ENCODE assay signal across 1 cellular context in the genomic region with DNA sequence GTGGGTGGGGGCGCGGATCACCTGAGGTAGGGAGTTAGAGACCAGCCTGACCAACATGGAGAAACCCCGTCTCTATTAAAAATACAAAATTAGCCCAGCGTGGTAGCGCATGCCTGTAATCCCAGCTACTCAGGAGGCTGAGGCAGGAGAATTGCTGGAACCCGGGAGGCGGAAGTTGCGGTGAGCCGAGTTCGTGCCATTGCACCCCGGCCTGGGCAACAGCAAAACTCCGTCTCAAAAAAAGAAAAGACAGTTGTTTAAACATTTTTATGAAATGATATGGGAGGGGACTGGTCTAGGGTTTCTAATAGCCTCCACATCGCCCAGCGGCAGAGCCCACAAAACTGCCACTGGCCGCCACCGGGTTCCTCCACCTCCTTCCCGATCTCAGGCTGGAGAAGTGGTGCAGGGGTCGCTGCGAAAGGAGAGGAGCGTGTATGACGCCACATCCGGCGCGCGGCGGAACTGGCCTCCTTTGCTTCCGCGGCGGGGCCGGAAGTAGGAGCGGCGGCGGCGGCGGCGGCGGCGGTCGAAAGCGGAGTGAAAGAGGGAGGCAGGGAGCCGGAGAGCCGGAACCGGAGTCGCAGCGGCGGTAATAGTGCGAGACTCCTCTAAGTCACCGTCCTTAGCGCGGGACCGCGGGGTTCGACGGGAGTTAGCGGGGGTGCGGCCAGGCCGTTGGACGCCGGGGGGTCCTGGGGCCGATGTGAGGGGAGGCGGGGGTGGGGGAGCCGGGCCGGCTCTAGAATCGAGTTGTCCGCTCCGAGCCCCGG.
TF ChIP-seq lines count a peak whose summit lies in the region.

TSS of gene PPP4C (plus strand) at position 492 of the 773 bp plus-strand sequence. CDS start 384 bp downstream, outside the sequence.

TF ChIP-seq in HepG2, 621 proteins besides CTCF, POLR2A, EP300 and RAD21 (continued from another document and continues in another):
- TF ChIP-seq, protein P1, sequence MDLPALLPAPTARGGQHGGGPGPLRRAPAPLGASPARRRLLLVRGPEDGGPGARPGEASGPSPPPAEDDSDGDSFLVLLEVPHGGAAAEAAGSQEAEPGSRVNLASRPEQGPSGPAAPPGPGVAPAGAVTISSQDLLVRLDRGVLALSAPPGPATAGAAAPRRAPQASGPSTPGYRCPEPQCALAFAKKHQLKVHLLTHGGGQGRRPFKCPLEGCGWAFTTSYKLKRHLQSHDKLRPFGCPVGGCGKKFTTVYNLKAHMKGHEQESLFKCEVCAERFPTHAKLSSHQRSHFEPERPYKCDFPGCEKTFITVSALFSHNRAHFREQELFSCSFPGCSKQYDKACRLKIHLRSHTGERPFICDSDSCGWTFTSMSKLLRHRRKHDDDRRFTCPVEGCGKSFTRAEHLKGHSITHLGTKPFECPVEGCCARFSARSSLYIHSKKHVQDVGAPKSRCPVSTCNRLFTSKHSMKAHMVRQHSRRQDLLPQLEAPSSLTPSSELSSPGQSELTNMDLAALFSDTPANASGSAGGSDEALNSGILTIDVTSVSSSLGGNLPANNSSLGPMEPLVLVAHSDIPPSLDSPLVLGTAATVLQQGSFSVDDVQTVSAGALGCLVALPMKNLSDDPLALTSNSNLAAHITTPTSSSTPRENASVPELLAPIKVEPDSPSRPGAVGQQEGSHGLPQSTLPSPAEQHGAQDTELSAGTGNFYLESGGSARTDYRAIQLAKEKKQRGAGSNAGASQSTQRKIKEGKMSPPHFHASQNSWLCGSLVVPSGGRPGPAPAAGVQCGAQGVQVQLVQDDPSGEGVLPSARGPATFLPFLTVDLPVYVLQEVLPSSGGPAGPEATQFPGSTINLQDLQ (CRISPR knock-in tag; IDR thresholded peaks at IDR 0.05), result peak; percentile 68; the same call in 1 of the 2 replicates
- TF ChIP-seq CENPX (CRISPR knock-in tag; IDR thresholded peaks at IDR 0.05) (no peak), ZNF496 (CRISPR knock-in tag; IDR thresholded peaks at IDR 0.05; ENCODE audit: insufficient replicate concordance) (no peak), RXRB (CRISPR knock-in tag; IDR thresholded peaks at IDR 0.05; ENCODE audit: borderline replicate concordance) (peak; percentile 80; the same call in 1 of the 2 replicates), CAMTA2 (CRISPR knock-in tag; IDR thresholded peaks at IDR 0.05; ENCODE audit: borderline replicate concordance) (0 out of 2 replicates have a peak, but pooled peaks have one; percentile 72), CHD2 (IDR thresholded peaks at IDR 0.05; ENCODE audit: low read depth, low read length) (no peak), PRMT3 (CRISPR knock-in tag; IDR thresholded peaks at IDR 0.05; ENCODE audit: borderline replicate concordance, low read depth) (no peak), NONO (IDR thresholded peaks at IDR 0.05) (no peak), NONO (CRISPR knock-in tag; conservative IDR thresholded peaks at IDR 0.05) (peak; percentile 93), SALL2 (CRISPR knock-in tag; IDR thresholded peaks at IDR 0.05) (no peak; the same call in 1 of the 2 replicates), ARNTL (CRISPR knock-in tag; IDR thresholded peaks at IDR 0.05) (no peak; the same call in 1 of the 2 replicates), ZNF784 (CRISPR knock-in tag; IDR thresholded peaks at IDR 0.05; ENCODE audit: borderline replicate concordance) (peak; percentile 50; the same call in 1 of the 2 replicates), SKIL (CRISPR knock-in tag; IDR thresholded peaks at IDR 0.05; ENCODE audit: borderline replicate concordance) (no peak), MED1 (CRISPR knock-in tag; IDR thresholded peaks at IDR 0.05) (peak; percentile 63), PITX1 (CRISPR knock-in tag; IDR thresholded peaks at IDR 0.05) (no peak), CREM (IDR thresholded peaks at IDR 0.05) (peak; percentile 94), CREM (CRISPR knock-in tag; IDR thresholded peaks at IDR 0.05) (peak; percentile 60), ZFY (CRISPR knock-in tag; IDR thresholded peaks at IDR 0.05) (peak; percentile 56), HOXA5 (CRISPR knock-in tag; IDR thresholded peaks at IDR 0.05) (0 out of 2 replicates have a peak, but pooled peaks have one; percentile 22), NBN (conservative IDR thresholded peaks at IDR 0.05) (no peak), ATF7-NPFF (CRISPR knock-in tag; IDR thresholded peaks at IDR 0.05; ENCODE audit: low read depth) (peak; percentile 61), RFXAP (CRISPR knock-in tag; IDR thresholded peaks at IDR 0.05; ENCODE audit: borderline replicate concordance) (peak; percentile 54; the same call in 1 of the 2 replicates), RBM39 (IDR thresholded peaks at IDR 0.05; ENCODE audit: low read depth, low read length, poor library complexity, severe bottlenecking) (peak; percentile 73), NFRKB (IDR thresholded peaks at IDR 0.05) (no peak), ZNF589 (CRISPR knock-in tag; conservative IDR thresholded peaks at IDR 0.05) (no peak), HBP1 (CRISPR knock-in tag; IDR thresholded peaks at IDR 0.05; ENCODE audit: low read depth) (peak; percentile 67; the same call in 1 of the 2 replicates), ZNF10 (CRISPR knock-in tag; IDR thresholded peaks at IDR 0.05; ENCODE audit: borderline replicate concordance, low read depth) (no peak), ATAD3A (CRISPR knock-in tag; IDR thresholded peaks at IDR 0.05) (no peak), POLR2AphosphoS2 (IDR thresholded peaks at IDR 0.05; ENCODE audit: low read depth, low read length) (peak; percentile 75; the same call in 1 of the 2 replicates), ZNF281 (CRISPR knock-in tag; IDR thresholded peaks at IDR 0.05; ENCODE audit: borderline replicate concordance) (no peak), MAX (IDR thresholded peaks at IDR 0.05) (peak; percentile 55; the same call in 1 of the 2 replicates), TEAD3 (CRISPR knock-in tag; optimal IDR thresholded peaks at IDR 0.05; ENCODE audit: borderline replicate concordance) (peak; percentile 21), LCORL (IDR thresholded peaks at IDR 0.05) (no peak), LCORL (CRISPR knock-in tag; IDR thresholded peaks at IDR 0.05) (no peak), ETV6 (CRISPR knock-in tag; conservative IDR thresholded peaks at IDR 0.05) (peak; percentile 62; the same call in 1 of the 2 replicates), KDM4B (CRISPR knock-in tag; IDR thresholded peaks at IDR 0.05) (peak; percentile 20; the same call in 1 of the 2 replicates), FLYWCH1 (CRISPR knock-in tag; IDR thresholded peaks at IDR 0.05) (no peak), SIN3A (IDR thresholded peaks at IDR 0.05; ENCODE audit: borderline replicate concordance, low read depth, low read length) (peak; percentile 84; the same call in 1 of the 2 replicates), ZNF136 (CRISPR knock-in tag; IDR thresholded peaks at IDR 0.05; ENCODE audit: low read depth) (no peak; the same call in 1 of the 2 replicates), ZNF235 (CRISPR knock-in tag; IDR thresholded peaks at IDR 0.05; ENCODE audit: borderline replicate concordance) (no peak), NFKB2 (CRISPR knock-in tag; IDR thresholded peaks at IDR 0.05; ENCODE audit: borderline replicate concordance) (no peak; the same call in 1 of the 2 replicates)
- TF ChIP-seq, protein P2, sequence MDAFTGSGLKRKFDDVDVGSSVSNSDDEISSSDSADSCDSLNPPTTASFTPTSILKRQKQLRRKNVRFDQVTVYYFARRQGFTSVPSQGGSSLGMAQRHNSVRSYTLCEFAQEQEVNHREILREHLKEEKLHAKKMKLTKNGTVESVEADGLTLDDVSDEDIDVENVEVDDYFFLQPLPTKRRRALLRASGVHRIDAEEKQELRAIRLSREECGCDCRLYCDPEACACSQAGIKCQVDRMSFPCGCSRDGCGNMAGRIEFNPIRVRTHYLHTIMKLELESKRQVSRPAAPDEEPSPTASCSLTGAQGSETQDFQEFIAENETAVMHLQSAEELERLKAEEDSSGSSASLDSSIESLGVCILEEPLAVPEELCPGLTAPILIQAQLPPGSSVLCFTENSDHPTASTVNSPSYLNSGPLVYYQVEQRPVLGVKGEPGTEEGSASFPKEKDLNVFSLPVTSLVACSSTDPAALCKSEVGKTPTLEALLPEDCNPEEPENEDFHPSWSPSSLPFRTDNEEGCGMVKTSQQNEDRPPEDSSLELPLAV (CRISPR knock-in tag; conservative IDR thresholded peaks at IDR 0.05; ENCODE audit: low read depth), result no peak
- TF ChIP-seq, protein P3, sequence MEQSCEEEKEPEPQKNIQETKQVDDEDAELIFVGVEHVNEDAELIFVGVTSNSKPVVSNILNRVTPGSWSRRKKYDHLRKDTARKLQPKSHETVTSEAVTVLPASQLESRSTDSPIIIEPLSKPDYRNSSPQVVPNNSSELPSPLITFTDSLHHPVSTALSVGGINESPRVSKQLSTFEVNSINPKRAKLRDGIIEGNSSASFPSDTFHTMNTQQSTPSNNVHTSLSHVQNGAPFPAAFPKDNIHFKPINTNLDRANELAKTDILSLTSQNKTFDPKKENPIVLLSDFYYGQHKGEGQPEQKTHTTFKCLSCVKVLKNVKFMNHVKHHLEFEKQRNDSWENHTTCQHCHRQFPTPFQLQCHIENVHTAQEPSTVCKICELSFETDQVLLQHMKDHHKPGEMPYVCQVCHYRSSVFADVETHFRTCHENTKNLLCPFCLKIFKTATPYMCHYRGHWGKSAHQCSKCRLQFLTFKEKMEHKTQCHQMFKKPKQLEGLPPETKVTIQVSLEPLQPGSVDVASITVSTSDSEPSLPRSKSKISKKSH (CRISPR knock-in tag; IDR thresholded peaks at IDR 0.05; ENCODE audit: borderline replicate concordance), result peak; percentile 58; the same call in 1 of the 2 replicates
- TF ChIP-seq, protein P4, sequence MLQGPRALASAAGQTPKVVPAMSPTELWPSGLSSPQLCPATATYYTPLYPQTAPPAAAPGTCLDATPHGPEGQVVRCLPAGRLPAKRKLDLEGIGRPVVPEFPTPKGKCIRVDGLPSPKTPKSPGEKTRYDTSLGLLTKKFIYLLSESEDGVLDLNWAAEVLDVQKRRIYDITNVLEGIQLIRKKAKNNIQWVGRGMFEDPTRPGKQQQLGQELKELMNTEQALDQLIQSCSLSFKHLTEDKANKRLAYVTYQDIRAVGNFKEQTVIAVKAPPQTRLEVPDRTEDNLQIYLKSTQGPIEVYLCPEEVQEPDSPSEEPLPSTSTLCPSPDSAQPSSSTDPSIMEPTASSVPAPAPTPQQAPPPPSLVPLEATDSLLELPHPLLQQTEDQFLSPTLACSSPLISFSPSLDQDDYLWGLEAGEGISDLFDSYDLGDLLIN (CRISPR knock-in tag; IDR thresholded peaks at IDR 0.05; ENCODE audit: borderline replicate concordance), result no peak
- TF ChIP-seq, protein P5, sequence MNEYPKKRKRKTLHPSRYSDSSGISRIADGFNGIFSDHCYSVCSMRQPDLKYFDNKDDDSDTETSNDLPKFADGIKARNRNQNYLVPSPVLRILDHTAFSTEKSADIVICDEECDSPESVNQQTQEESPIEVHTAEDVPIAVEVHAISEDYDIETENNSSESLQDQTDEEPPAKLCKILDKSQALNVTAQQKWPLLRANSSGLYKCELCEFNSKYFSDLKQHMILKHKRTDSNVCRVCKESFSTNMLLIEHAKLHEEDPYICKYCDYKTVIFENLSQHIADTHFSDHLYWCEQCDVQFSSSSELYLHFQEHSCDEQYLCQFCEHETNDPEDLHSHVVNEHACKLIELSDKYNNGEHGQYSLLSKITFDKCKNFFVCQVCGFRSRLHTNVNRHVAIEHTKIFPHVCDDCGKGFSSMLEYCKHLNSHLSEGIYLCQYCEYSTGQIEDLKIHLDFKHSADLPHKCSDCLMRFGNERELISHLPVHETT (CRISPR knock-in tag; conservative IDR thresholded peaks at IDR 0.05), result no peak; the same call in 1 of the 2 replicates
